Comparison of ENCODE assay signal across 1 cellular context in genomic region chr15:72319360-72319984, GRCh38.
TF ChIP-seq lines count a peak whose summit lies in the region.

No MANE protein-coding gene starts in this region.

TF ChIP-seq in WTC11, 78 proteins besides CTCF, POLR2A, EP300 and RAD21 (continued from another document and continues in another):
- TF ChIP-seq AFF4 (CRISPR knock-in tag; IDR thresholded peaks at IDR 0.05; ENCODE audit: borderline replicate concordance) (peak; percentile 98), SP1 (CRISPR knock-in tag; conservative IDR thresholded peaks at IDR 0.05) (peak; percentile 79), FOXP1 (CRISPR knock-in tag; IDR thresholded peaks at IDR 0.05; ENCODE audit: borderline replicate concordance) (peak; percentile 99), ZNF671 (CRISPR knock-in tag; IDR thresholded peaks at IDR 0.05) (no peak), ZNF416 (CRISPR knock-in tag; IDR thresholded peaks at IDR 0.05) (no peak), TEAD4 (CRISPR knock-in tag; IDR thresholded peaks at IDR 0.05) (peak; percentile 97), EMX1 (CRISPR knock-in tag; IDR thresholded peaks at IDR 0.05) (no peak), TEAD1 (CRISPR knock-in tag; IDR thresholded peaks at IDR 0.05) (peak; percentile 99), MLX (CRISPR knock-in tag; IDR thresholded peaks at IDR 0.05) (peak; percentile 96; the same call in 1 of the 2 replicates), CBFB (CRISPR knock-in tag; IDR thresholded peaks at IDR 0.05; ENCODE audit: low read depth) (peak; percentile 84; the same call in 1 of the 2 replicates), USF1 (CRISPR knock-in tag; IDR thresholded peaks at IDR 0.05) (peak; percentile 85), ZNF532 (CRISPR knock-in tag; IDR thresholded peaks at IDR 0.05; ENCODE audit: borderline replicate concordance) (no peak), NFE2L1 (CRISPR knock-in tag; IDR thresholded peaks at IDR 0.05) (peak; percentile 98), CREB1 (CRISPR knock-in tag; IDR thresholded peaks at IDR 0.05) (peak; percentile 98), JAZF1 (CRISPR knock-in tag; IDR thresholded peaks at IDR 0.05) (no peak), MXD4 (CRISPR knock-in tag; IDR thresholded peaks at IDR 0.05; ENCODE audit: borderline replicate concordance) (no peak), CREM (CRISPR knock-in tag; IDR thresholded peaks at IDR 0.05) (peak; percentile 91), SOX15 (CRISPR knock-in tag; IDR thresholded peaks at IDR 0.05) (no peak), MYBL2 (CRISPR knock-in tag; IDR thresholded peaks at IDR 0.05) (peak; percentile 97), NFYB (CRISPR knock-in tag; conservative IDR thresholded peaks at IDR 0.05; ENCODE audit: low read depth) (peak; percentile 60), NR2C2 (CRISPR knock-in tag; IDR thresholded peaks at IDR 0.05) (peak; percentile 85), FOXK1 (CRISPR knock-in tag; IDR thresholded peaks at IDR 0.05) (peak; percentile 97), ZBTB43 (CRISPR knock-in tag; IDR thresholded peaks at IDR 0.05) (peak; percentile 98), KAT7 (CRISPR knock-in tag; IDR thresholded peaks at IDR 0.05; ENCODE audit: borderline replicate concordance) (peak; percentile 99), ZNF317 (CRISPR knock-in tag; IDR thresholded peaks at IDR 0.05; ENCODE audit: borderline replicate concordance, low read depth) (peak; percentile 85), GABPB1 (CRISPR knock-in tag; IDR thresholded peaks at IDR 0.05) (no peak), OVOL2 (CRISPR knock-in tag; IDR thresholded peaks at IDR 0.05; ENCODE audit: borderline replicate concordance) (no peak), STAT6 (CRISPR knock-in tag; conservative IDR thresholded peaks at IDR 0.05; ENCODE audit: low read depth) (0 out of 2 replicates have a peak, but pooled peaks have one; percentile 66), ZNF425 (CRISPR knock-in tag; conservative IDR thresholded peaks at IDR 0.05) (no peak), TCF7 (CRISPR knock-in tag; IDR thresholded peaks at IDR 0.05; ENCODE audit: low read depth) (peak; percentile 98), ZNF423 (CRISPR knock-in tag; IDR thresholded peaks at IDR 0.05) (no peak), ZNF219 (CRISPR knock-in tag; IDR thresholded peaks at IDR 0.05; ENCODE audit: borderline replicate concordance) (peak; percentile 98), GRHL2 (CRISPR knock-in tag; IDR thresholded peaks at IDR 0.05; ENCODE audit: insufficient replicate concordance, severe bottlenecking) (no peak), PRDM15 (CRISPR knock-in tag; IDR thresholded peaks at IDR 0.05) (peak; percentile 72), PREB (CRISPR knock-in tag; IDR thresholded peaks at IDR 0.05; ENCODE audit: borderline replicate concordance) (peak; percentile 95; the same call in 1 of the 2 replicates), ETV6 (CRISPR knock-in tag; IDR thresholded peaks at IDR 0.05) (peak; percentile 99), TP53 (CRISPR knock-in tag; IDR thresholded peaks at IDR 0.05) (peak; percentile 98), ESRRA (CRISPR knock-in tag; IDR thresholded peaks at IDR 0.05; ENCODE audit: borderline replicate concordance) (peak; percentile 98), PRRX2 (CRISPR knock-in tag; IDR thresholded peaks at IDR 0.05) (no peak), SMAD3 (CRISPR knock-in tag; IDR thresholded peaks at IDR 0.05; ENCODE audit: borderline replicate concordance) (peak; percentile 97)
